In the genomic region with DNA sequence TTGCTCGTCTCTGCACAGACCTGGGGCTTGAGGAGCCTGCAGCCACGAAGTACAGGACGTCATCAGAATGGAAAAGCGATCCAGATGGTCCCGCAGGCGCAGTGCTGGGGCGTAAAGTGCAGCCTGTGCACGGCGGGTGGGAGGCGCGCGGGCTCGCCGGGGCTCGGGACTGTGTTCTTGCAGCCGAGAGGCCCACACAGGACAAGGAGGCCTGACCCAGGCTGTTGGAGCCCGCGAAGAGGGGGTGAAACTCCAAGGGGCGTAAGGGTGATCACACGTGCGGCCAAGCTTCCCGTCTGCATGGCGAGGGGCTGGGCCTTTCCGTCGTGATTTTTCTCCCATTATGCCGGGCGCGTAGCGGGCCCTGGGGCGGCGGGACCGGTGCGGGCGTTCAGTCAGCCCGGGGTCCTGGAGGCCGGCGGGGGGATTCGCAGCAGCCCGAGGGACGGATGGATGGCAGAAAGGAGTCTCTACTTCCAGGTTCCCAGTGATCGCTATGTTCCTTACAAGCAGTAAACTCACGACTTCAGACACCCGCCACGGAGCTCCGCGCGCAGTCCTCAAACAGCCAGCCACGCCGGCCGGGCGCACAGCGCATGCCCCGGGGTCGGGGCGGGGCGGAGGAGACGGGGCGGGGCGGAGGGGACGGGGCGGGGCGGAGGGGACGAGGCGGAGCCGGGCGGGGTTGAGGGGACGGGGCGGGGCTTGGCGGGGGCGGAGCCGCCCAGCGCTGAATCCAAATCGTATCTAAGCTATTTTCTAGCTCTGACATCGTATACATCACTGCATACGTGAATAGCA, we compare ENCODE assay signal across 8 cellular contexts.
DNase-seq lines count a peak whose midpoint lies in the region; ATAC-seq lines count a peak whose summit lies in the region.

No MANE protein-coding gene starts in this region.

- ATAC-seq in HG02970 (IDR thresholded peaks at IDR 0.05; ENCODE audit: low FRiP score, unreplicated experiment), result no peak

- in situ Hi-C loops in HAP-1 (cut with MboI; ENCODE audit: low sequenced_read_pairs), result no loop called here

- H3K36me3 ChIP-seq in HAP-1 (replicated peaks), result no peaks in the 10 kb centered on the region

- H3K4me3 ChIP-seq in HAP-1, result peak overlapping the region; percentile 78

- DNase-seq in COLO668 (lab: John Stamatoyannopoulos, UW; ENCODE audit: unreplicated experiment) (peak; percentile 1), HAP-1 (ENCODE audit: low spot score in 2 of 2) (peak; percentile 43 to 82), NCI-H226 (peak; percentile 59), left kidney (ENCODE audit: low read depth, low spot score) (peak; percentile 94)
- peak; percentile 78 to 82 for DNase-seq in activated CD4-positive, alpha-beta T cell treated with anti-CD3 and anti-CD28 coated beads for 4 hours
- DNase-seq in stimulated activated CD4-positive, alpha-beta T cell treated with anti-CD3 and anti-CD28 coated beads, Interleukin-1b, Interleukin-23, amount 100 ng/mL, for 24 hours (ENCODE audit: low read depth in 4 of 4, low spot score in 1 of 4), result peak; percentile 64 to 78 (median 71)

- H3K27ac ChIP-seq in cingulate gyrus (ENCODE audit: low read depth, low read length), result peak overlapping the region; percentile 29

- no peaks in the 10 kb centered on the region for H3K9me3 ChIP-seq in HAP-1

- H3K4me1 ChIP-seq in HAP-1, result peaks cover 2% of the 10 kb centered on the region; the same call in 1 of the 2 replicates

- no peaks in the 10 kb centered on the region for H3K27me3 ChIP-seq in HAP-1 (ENCODE audit: low read depth)

Comparison
In these comparisons a context has a peak if more than half of its experiments do, and no peak if none do; other contexts are left out.
1. DNase-seq: peak in every context shown above with its lines; median percentile 94 in left kidney; 80 in activated CD4-positive, alpha-beta T cell treated with anti-CD3 and anti-CD28 coated beads for 4 hours; 71 in stimulated activated CD4-positive, alpha-beta T cell treated with anti-CD3 and anti-CD28 coated beads, Interleukin-1b, Interleukin-23, amount 100 ng/mL, for 24 hours; 62 in HAP-1; 59 in NCI-H226; 1 in COLO668.